Comparison of ENCODE assay signal across 27 cellular contexts in genomic region chr1:240827786-240828185, GRCh38.
"Had no signal": no experiment of that assay in that cellular context is flagged by ENCODE, and none has a peak within 500 bp of the region (broad histone marks: within the 10 kb centered on the region; RNA-seq: fewer than 3 reads in every experiment).

No MANE protein-coding gene starts in this region.

- H3K9me3 ChIP-seq: adrenal gland, gastroesophageal sphincter had no signal

- ATAC-seq: activated CD4-positive, alpha-beta T cell treated with anti-CD3 and anti-CD28 coated beads for 36 hours; activated CD8-positive, alpha-beta memory T cell treated with anti-CD3 and anti-CD28 coated beads, Interleukin-2, amount 10 ng/mL, durations not matched to agents 7 days and 5 days; activated CD8-positive, alpha-beta T cell treated with anti-CD3 and anti-CD28 coated beads, Interleukin-2, amount 10 ng/mL, durations not matched to agents 7 days and 5 days; activated naive CD8-positive, alpha-beta T cell treated with anti-CD3 and anti-CD28 coated beads, Interleukin-2, amount 50 U/mL, for 24 hours; esophagus mucosa; foreskin keratinocyte; gastroesophageal sphincter; heart right ventricle; T-helper 17 cell had no signal

- H3K27ac ChIP-seq: adrenal gland, brain microvascular endothelial cell, coronary artery, dorsolateral prefrontal cortex, foreskin keratinocyte, gastroesophageal sphincter, heart right ventricle, hepatocyte had no signal

- H3K4me2 ChIP-seq: hepatocyte had no signal

- DNase-seq: activated CD4-positive, alpha-beta memory T cell treated with anti-CD3 and anti-CD28 coated beads for 36 hours; activated CD4-positive, alpha-beta T cell treated with anti-CD3 and anti-CD28 coated beads for 36 hours; activated CD4-positive, alpha-beta T cell treated with anti-CD3 and anti-CD28 coated beads, Interleukin-2, amount 10 ng/mL, durations not matched to agents 24 days and 14 days; activated CD4-positive, CD25-positive, alpha-beta regulatory T cell; activated CD4-positive, CD25-positive, alpha-beta regulatory T cell treated with anti-CD3 and anti-CD28 coated beads, Interleukin-2, amount 50 U/mL, for 72 hours; activated CD8-positive, alpha-beta memory T cell treated with anti-CD3 and anti-CD28 coated beads, Interleukin-2, amount 10 ng/mL, durations not matched to agents 7 days and 5 days; activated CD8-positive, alpha-beta memory T cell treated with anti-CD3 and anti-CD28 coated beads, Interleukin-2, amount 50 U/mL, for 4 hours; activated CD8-positive, alpha-beta T cell treated with anti-CD3 and anti-CD28 coated beads, Interleukin-2, amount 10 ng/mL, durations not matched to agents 7 days and 5 days; activated effector memory CD4-positive, alpha-beta T cell treated with anti-CD3 and anti-CD28 coated beads, Interleukin-2, amount 50 U/mL, for 16 hours; activated naive CD4-positive, alpha-beta T cell treated with anti-CD3 and anti-CD28 coated beads for 36 hours; activated naive CD8-positive, alpha-beta T cell treated with anti-CD3 and anti-CD28 coated beads for 36 hours; activated naive CD8-positive, alpha-beta T cell treated with anti-CD3 and anti-CD28 coated beads, Interleukin-2, amount 50 U/mL, for 24 hours; activated T-cell treated with anti-CD3 and anti-CD28 coated beads, Interleukin-2, amount 50 U/mL, for 1 hour; activated T-cell treated with anti-CD3 and anti-CD28 coated beads, Interleukin-2, amount 50 U/mL, for 48 hours; adrenal gland; brain microvascular endothelial cell; dorsolateral prefrontal cortex; effector memory CD4-positive, alpha-beta T cell; endodermal cell; foreskin keratinocyte; heart right ventricle; T-helper 17 cell; T1000 had no signal

- H3K4me1 ChIP-seq: foreskin keratinocyte, gastroesophageal sphincter, heart right ventricle had no signal

- H2AFZ ChIP-seq: hepatocyte had no signal

- H3K27me3 ChIP-seq: adrenal gland, brain microvascular endothelial cell, dorsolateral prefrontal cortex, foreskin keratinocyte, gastroesophageal sphincter, hepatocyte had no signal

- H3K4me3 ChIP-seq: adrenal gland, coronary artery, dorsolateral prefrontal cortex, gastroesophageal sphincter, heart right ventricle, hepatocyte had no signal

- H3K36me3 ChIP-seq: adrenal gland, brain microvascular endothelial cell, gastroesophageal sphincter, heart right ventricle had no signal

- H3K79me2 ChIP-seq: hepatocyte had no signal
